ENCODE assay signal across 11 cellular contexts in the genomic region with DNA sequence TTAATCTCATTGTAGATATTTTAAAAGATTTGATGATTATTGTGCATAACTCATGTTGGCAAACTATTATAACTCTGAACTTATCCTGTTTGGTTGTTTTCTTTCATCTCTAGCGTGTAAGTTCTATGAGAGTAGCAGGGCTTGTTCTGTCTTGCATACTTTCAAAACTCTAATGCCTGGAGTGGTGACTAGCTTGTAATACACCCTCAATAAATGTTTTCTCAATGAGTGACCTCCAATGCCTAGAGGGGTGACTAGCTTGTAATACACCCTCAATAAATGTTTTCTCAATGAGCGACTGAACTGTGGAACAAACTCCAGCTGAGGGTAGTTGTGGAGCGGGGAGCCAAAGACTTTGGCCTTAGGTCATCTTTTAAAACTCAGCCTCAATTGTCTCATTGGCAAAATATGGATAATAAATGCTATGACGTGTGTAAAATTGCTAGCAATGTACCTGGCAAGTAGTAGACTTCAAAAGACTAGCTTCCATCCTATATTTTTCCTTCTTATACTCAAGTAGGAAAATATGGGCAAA. TPM values are rescaled to one million over a fixed set of nuclear protein-coding genes. Genes with fewer than 3 reads are reported as not detected.
DNase-seq lines count a peak whose midpoint lies in the region; ATAC-seq and TF ChIP-seq lines count a peak whose summit lies in the region.
"Had no signal": no experiment of that assay in that cellular context is flagged by ENCODE, and none has a peak within 500 bp of the region (broad histone marks: within the 10 kb centered on the region; RNA-seq: fewer than 3 reads in every experiment).

No MANE protein-coding gene starts in this region.

- peak; percentile 79 for ATAC-seq in RWPE2 (ENCODE audit: low read depth)
- no peak for ATAC-seq in HG03469 (IDR thresholded peaks at IDR 0.05; ENCODE audit: unreplicated experiment)
- ATAC-seq in GM19395 (IDR thresholded peaks at IDR 0.05; ENCODE audit: unreplicated experiment) = no peak

- peaks cover 31% of the 10 kb centered on the region for H3K4me1 ChIP-seq in RWPE2 (ENCODE audit: insufficient read depth, poor library complexity, severe bottlenecking)
- H3K4me1 ChIP-seq in esophagus (ENCODE audit: control insufficient read depth in 2 of 2, insufficient read depth in 2 of 2, low read length in 1 of 2) = peaks cover 0 to 2% of the 10 kb centered on the region in 2 donors
- peaks cover 31% of the 10 kb centered on the region for H3K4me1 ChIP-seq in skeletal muscle satellite cell (ENCODE audit: control insufficient read depth, insufficient read depth, low read length)

- H3K9me3 ChIP-seq in RWPE2 (ENCODE audit: severe bottlenecking) = no peaks in the 10 kb centered on the region
- H3K9me3 ChIP-seq in esophagus (ENCODE audit: control insufficient read depth in 2 of 2, insufficient read depth in 1 of 2, low read depth in 1 of 2, low read length in 1 of 2) = no peaks in the 10 kb centered on the region
- no peaks in the 10 kb centered on the region for H3K9me3 ChIP-seq in skeletal muscle satellite cell (replicated peaks; ENCODE audit: low read length)

- 61 to 65% methylated on average over 4 of the region's 4 CpGs for WGBS in esophagus, 2 donors

- DNase-seq in GM06990 (ENCODE audit: extremely low read depth, insufficient read length) = no peak
- DNase-seq in RWPE2 (ENCODE audit: low spot score) = no peak
- DNase-seq in NCI-H2081 (lab: John Stamatoyannopoulos, UW) = no peak
- DNase-seq in islet precursor cell = no peak
- DNase-seq: activated CD4-positive, alpha-beta T cell treated with anti-CD3 and anti-CD28 coated beads for 1 hour; cortex of kidney; NCI-H82 had no signal

- H3K27me3 ChIP-seq in GM06990 (replicated peaks; ENCODE audit: control insufficient read depth, insufficient read depth, low read length) (no peaks in the 10 kb centered on the region), RWPE2 (ENCODE audit: insufficient read depth, poor library complexity, severe bottlenecking) (no peaks in the 10 kb centered on the region), esophagus (ENCODE audit: control insufficient read depth in 1 of 2, insufficient read depth in 2 of 2, low read length in 2 of 2) (no peaks in the 10 kb centered on the region), skeletal muscle satellite cell (ENCODE audit: control insufficient read depth, insufficient read depth, low read length) (no peaks in the 10 kb centered on the region)

- H3K36me3 ChIP-seq in GM06990 (ENCODE audit: control insufficient read depth, insufficient read depth, low read length) = no peaks in the 10 kb centered on the region
- peaks cover 29% of the 10 kb centered on the region for H3K36me3 ChIP-seq in RWPE2 (ENCODE audit: low read depth)
- H3K36me3 ChIP-seq in esophagus (ENCODE audit: control insufficient read depth in 2 of 2, insufficient read depth in 2 of 2, low read length in 1 of 2) = no peaks in the 10 kb centered on the region
- H3K36me3 ChIP-seq in skeletal muscle satellite cell (ENCODE audit: insufficient read depth, low read length) = no peaks in the 10 kb centered on the region

- H3K27ac ChIP-seq in RWPE2 (ENCODE audit: poor library complexity, severe bottlenecking) = peak overlapping the region; percentile 88
- peak overlapping the region; percentile 62 to 78 for H3K27ac ChIP-seq in esophagus (ENCODE audit: low read depth in 2 of 2, low read length in 1 of 2)

- peak overlapping the region; percentile 94 for H3K9ac ChIP-seq in skeletal muscle satellite cell (ENCODE audit: low read depth, low read length)

- H3K4me3 ChIP-seq in GM06990 (replicated peaks; ENCODE audit: low read depth, low read length) = peak overlapping the region; percentile 72
- H3K4me3 ChIP-seq in RWPE2 (ENCODE audit: severe bottlenecking) = peak overlapping the region; percentile 48
- peak overlapping the region in 1 of 2 donors; percentile 55 for H3K4me3 ChIP-seq in esophagus (ENCODE audit: low read depth in 1 of 2, low read length in 2 of 2)
- H3K4me3 ChIP-seq in skeletal muscle satellite cell (ENCODE audit: low read length) = peak overlapping the region; percentile 82

- TF ChIP-seq CTCF in GM06990 (IDR thresholded peaks at IDR 0.05; ENCODE audit: insufficient read depth, low read length, poor library complexity, severe bottlenecking) (no peak), RWPE2 (IDR thresholded peaks at IDR 0.05; ENCODE audit: poor library complexity, severe bottlenecking) (no peak)

- peak overlapping the region; percentile 86 for H3K4me2 ChIP-seq in skeletal muscle satellite cell (ENCODE audit: low read length)

RNA-seq across cellular contexts. Expression of a gene that starts 1.8 kb away (rescaled TPM):
- 10 to 100 TPM; 16.4 to 22.2 TPM for polyA plus RNA-seq in esophagus
- total RNA-seq in skeletal muscle satellite cell (2012; rRNA removed) = 78.9 and 128 TPM in 2 replicates
